Comparison of ENCODE assay signal across 8 cellular contexts in genomic region chr20:62368629-62369507, GRCh38. TPM values are rescaled to one million over a fixed set of nuclear protein-coding genes. Genes with fewer than 3 reads are reported as not detected.
DNase-seq lines count a peak whose midpoint lies in the region; ATAC-seq, FAIRE-seq and TF ChIP-seq lines count a peak whose summit lies in the region.

No MANE protein-coding gene starts in this region.

- FAIRE-seq in HepG2 (lab: Jason Lieb, UNC): peak; percentile 96
- FAIRE-seq in urothelium cell line (lab: Jason Lieb, UNC): peak; percentile 58

- dilution Hi-C loops in mammary epithelial cell (cut with HindIII; ENCODE audit: low sequenced_read_pairs): no loop called here

- no peaks in the 10 kb centered on the region for H3K36me3 ChIP-seq in Karpas-422 (ENCODE audit: insufficient read depth, low read length)
- H3K36me3 ChIP-seq in mammary epithelial cell (ENCODE audit: insufficient read depth, low read length): no peaks in the 10 kb centered on the region
- no peaks in the 10 kb centered on the region for H3K36me3 ChIP-seq in HepG2 (replicated peaks in 1 of 2; ENCODE audit: control insufficient read depth in 1 of 2, insufficient read depth in 2 of 2, low read length in 2 of 2)

- H4K20me1 ChIP-seq in Karpas-422 (ENCODE audit: insufficient read depth, low read depth, low read length) (peaks cover 23% of the 10 kb centered on the region; the same call in 1 of the 2 replicates), mammary epithelial cell (ENCODE audit: insufficient read depth, low read length) (no peaks in the 10 kb centered on the region), HepG2 (ENCODE audit: insufficient read depth, low read length) (peaks cover 20% of the 10 kb centered on the region)

- DNase-seq in COLO668 (lab: John Stamatoyannopoulos, UW; ENCODE audit: unreplicated experiment) (peak; percentile 45), Karpas-422 (no peak), mammary epithelial cell (peak; percentile 51), HepG2 (ENCODE audit: low spot score) (peak; percentile 94), urothelium cell line (ENCODE audit: low spot score) (peak; percentile 84), posterior vena cava (ENCODE audit: low spot score) (no peak), activated T-cell treated with anti-CD3 and anti-CD28 coated beads for 4 hours (no peak)

- POLR2A ChIA-PET in HepG2 (lab: Yijun Ruan, JAX): interaction anchor here (0.8 to 10.1 kb wide), 30 partner anchors 8 to 1258 kb away, joined by 3 to 187 read pairs (median 5); partner anchors contain the start of genes ADRM1 and RPS21

- no peak overlapping the region for H3K9ac ChIP-seq in Karpas-422 (ENCODE audit: low read length)
- no peak overlapping the region for H3K9ac ChIP-seq in mammary epithelial cell (ENCODE audit: insufficient read depth, low read length)
- peak overlapping the region; percentile 90 for H3K9ac ChIP-seq in HepG2 (ENCODE audit: insufficient read depth, low read depth, low read length)

- H2AFZ ChIP-seq in Karpas-422 (ENCODE audit: low read length): no peak overlapping the region
- H2AFZ ChIP-seq in mammary epithelial cell (ENCODE audit: low read depth, low read length): no peak overlapping the region
- no peak overlapping the region for H2AFZ ChIP-seq in HepG2 (ENCODE audit: low read length)

- H3K79me2 ChIP-seq in Karpas-422 (ENCODE audit: low read length): no peaks in the 10 kb centered on the region
- H3K79me2 ChIP-seq in mammary epithelial cell (ENCODE audit: insufficient read depth, low read length): peaks cover 30% of the 10 kb centered on the region
- H3K79me2 ChIP-seq in HepG2 (ENCODE audit: insufficient read depth, low read length): peaks cover 31% of the 10 kb centered on the region

- H3K27me3 ChIP-seq in Karpas-422 (ENCODE audit: low read length) (no peaks in the 10 kb centered on the region), mammary epithelial cell (ENCODE audit: insufficient read depth, low read length) (no peaks in the 10 kb centered on the region), HepG2 (ENCODE audit: control insufficient read depth in 1 of 2, insufficient read depth in 2 of 2, low read length in 2 of 2) (no peaks in the 10 kb centered on the region)

- H3K4me2 ChIP-seq in Karpas-422 (ENCODE audit: low read depth, low read length, poor library complexity, severe bottlenecking) (peak overlapping the region; percentile 81), mammary epithelial cell (ENCODE audit: insufficient read depth, low read depth, low read length) (peak overlapping the region; percentile 75), HepG2 (ENCODE audit: low read depth, low read length) (peak overlapping the region; percentile 97)

- TF ChIP-seq POLR2A in HepG2 (IDR thresholded peaks at IDR 0.05; ENCODE audit: insufficient read depth in 1 of 2, low read depth in 2 of 2, low read length in 2 of 2): peak in 1 of 2 experiments; percentile 86; a peak in 1 of 4 replicates

- H3K9me2 ChIP-seq in Karpas-422 (replicated peaks; ENCODE audit: insufficient read depth, low read length): no peaks in the 10 kb centered on the region

- H3K4me1 ChIP-seq in Karpas-422 (ENCODE audit: low read length) (peaks cover 26% of the 10 kb centered on the region), mammary epithelial cell (ENCODE audit: insufficient read depth, low read length) (peaks cover 58% of the 10 kb centered on the region), HepG2 (ENCODE audit: insufficient read depth, low read length) (peaks cover 75% of the 10 kb centered on the region)

- BruUV-seq in mammary epithelial cell (replicated peaks; lab: Mats Ljungman, UMichigan) (no TSS peak), HepG2 (replicated peaks; lab: Mats Ljungman, UMichigan) (no TSS peak)

- 5% methylated on average over 7 of the region's 26 CpGs for WGBS in mammary epithelial cell (ENCODE audit: low coverage, missing lambda C conversion rate)
- WGBS in HepG2 (ENCODE audit: low lambda C conversion rate): 1% methylated on average over 25 of the region's 26 CpGs

- H3K4me3 ChIP-seq in Karpas-422 (ENCODE audit: low read length) (no peak overlapping the region), mammary epithelial cell (replicated peaks in 1 of 3; ENCODE audit: insufficient read depth in 1 of 3, low read depth in 2 of 3, low read length in 3 of 3) (peak overlapping the region in 1 of 3 experiments; percentile 35), HepG2 (replicated peaks in 1 of 3; ENCODE audit: insufficient read depth in 1 of 3, low read depth in 2 of 3, low read length in 3 of 3) (peak overlapping the region; percentile 65 to 95 (median 91))

- ATAC-seq in HepG2 (peak; percentile 63), HG03139 (IDR thresholded peaks at IDR 0.05; ENCODE audit: unreplicated experiment) (no peak)

- peak; percentile 37 for TF ChIP-seq RAD21 in HepG2 (CRISPR knock-in tag; IDR thresholded peaks at IDR 0.05)

- CTCF ChIA-PET in mammary epithelial cell (lab: Charles Lee; ENCODE audit: low non-redundant PET): interaction anchor here (0.9 kb wide), 1 partner anchor 13 kb away, joined by 6 read pairs; no protein-coding TSS in a partner anchor
- CTCF ChIA-PET in HepG2 (lab: Yijun Ruan, JAX; ENCODE audit: low intra/inter-chr PET ratio, low total read pairs): interaction anchor here (2.5 kb wide), 1 partner anchor 67 kb away, joined by 10 read pairs; the partner anchor contains the start of gene ADRM1

- intact Hi-C loops in mammary epithelial cell (cut with micrococcal nuclease): no loop called here
- intact Hi-C loops in HepG2 (cut with micrococcal nuclease; ENCODE audit: unreplicated experiment): loop anchor here (1.0 to 10.0 kb wide), 2 partner anchors 7 to 1596 kb away; partner anchors contain the start of gene ZNF512B
- intact Hi-C loops in posterior vena cava (cut with DNase I): loop anchor here in 1 of 2 donors (10.0 kb wide), 1 partner anchor 54 kb away; no protein-coding TSS in a partner anchor

- in situ Hi-C loops in mammary epithelial cell (cut with MboI; ENCODE audit: low sequenced_read_pairs in 2 of 2): no loop called here
- in situ Hi-C loops in HepG2 (cut with HindIII; ENCODE audit: extremely low pct_ligation_motif_present, low pct_unique_long_range_greater_than_20kb): loop anchor here (5.0 kb wide), 1 partner anchor 67 kb away; the partner anchor contains the start of gene ADRM1

- H3K9me3 ChIP-seq in Karpas-422 (ENCODE audit: low read length) (no peaks in the 10 kb centered on the region), mammary epithelial cell (replicated peaks; ENCODE audit: insufficient read depth, low read length) (no peaks in the 10 kb centered on the region), HepG2 (ENCODE audit: low read length) (no peaks in the 10 kb centered on the region)

- peak; percentile 42 to 50; a peak in 2 of 4 replicates for TF ChIP-seq EP300 in HepG2 (IDR thresholded peaks at IDR 0.05; ENCODE audit: low read depth in 2 of 2, low read length in 2 of 2)
- no peak; the same call in 1 of the 2 replicates for TF ChIP-seq EP300 in HepG2 (CRISPR knock-in tag; IDR thresholded peaks at IDR 0.05; ENCODE audit: borderline replicate concordance)

- no peak overlapping the region for H3K27ac ChIP-seq in Karpas-422 (ENCODE audit: low read length)
- H3K27ac ChIP-seq in mammary epithelial cell (ENCODE audit: insufficient read depth, low read depth, low read length): no peak overlapping the region
- H3K27ac ChIP-seq in HepG2 (ENCODE audit: extremely low read length, insufficient read depth, low read length): peak overlapping the region; percentile 95

- no peak for TF ChIP-seq CTCF in mammary epithelial cell (conservative IDR thresholded peaks at IDR 0.05 in 1 of 2, IDR thresholded peaks at IDR 0.05 in 1 of 2; ENCODE audit: extremely low read depth in 1 of 2, insufficient read depth in 1 of 2, low read depth in 1 of 2, low read length in 2 of 2)
- TF ChIP-seq CTCF in HepG2 (CRISPR knock-in tag; IDR thresholded peaks at IDR 0.05): peak; percentile 65

RNA-seq across cellular contexts. Expression of gene LAMA5, which starts 1.8 kb away (rescaled TPM):
- total RNA-seq in Karpas-422 (2014; rRNA removed; shearing (Covaris generic); ENCODE audit: low replicate concordance): 3.2 and 17.5 TPM in 2 replicates
- 100 to 1,000 TPM in 1 of 2 donors, 10 to 100 TPM in 1; 71.3 to 220 TPM for total RNA-seq in mammary epithelial cell
- polyA plus RNA-seq in mammary epithelial cell: 9.7 TPM
- 19.0 TPM for polyA minus RNA-seq in mammary epithelial cell
- 28.5 and 44.7 TPM in 2 replicates for total RNA-seq in HepG2 (2016; rRNA removed; fragmentation: Illumina TruSeq; extraction: Trizol)
- 32.2 and 40.1 TPM in 2 replicates for total RNA-seq in HepG2 (2016; cell fraction: cytosol; rRNA removed; fragmentation: Illumina TruSeq; extraction: Trizol; ENCODE audit: low read depth)
- total RNA-seq in HepG2 (2016; cell fraction: insoluble cytoplasmic fraction; rRNA removed; fragmentation: Illumina TruSeq; extraction: Trizol): 24.0 and 53.5 TPM in 2 replicates
- 23.5 and 24.2 TPM in 2 replicates for total RNA-seq in HepG2 (2016; cell fraction: membrane; rRNA removed; fragmentation: Illumina TruSeq; extraction: Trizol)
- 108 and 131 TPM in 2 replicates for total RNA-seq in HepG2 (2016; cell fraction: nucleus; rRNA removed; fragmentation: Illumina TruSeq; extraction: Trizol)
- 21.0 and 22.7 TPM in 2 replicates for polyA plus RNA-seq in HepG2 (2011; rRNA removed)
- polyA plus RNA-seq in HepG2 (2011; cell fraction: cytosol; rRNA removed): 9.5 and 17.6 TPM in 2 replicates
- polyA plus RNA-seq in HepG2 (2011; cell fraction: nucleus; rRNA removed): 504 and 754 TPM in 2 replicates
- polyA plus RNA-seq in HepG2 (2012): 96.2 and 135 TPM in 2 replicates
- polyA plus RNA-seq in HepG2 (2016; cell fraction: cytosol; fragmentation: Illumina TruSeq; extraction: Trizol; ENCODE audit: low read depth): 12.5 and 12.7 TPM in 2 replicates
- polyA plus RNA-seq in HepG2 (2016; cell fraction: insoluble cytoplasmic fraction; fragmentation: Illumina TruSeq; extraction: Trizol; ENCODE audit: low read depth): 34.3 and 49.3 TPM in 2 replicates
- 14.2 and 17.2 TPM in 2 replicates for polyA plus RNA-seq in HepG2 (2016; cell fraction: membrane; fragmentation: Illumina TruSeq; extraction: Trizol; ENCODE audit: low read depth)
- 598 and 620 TPM in 2 replicates for polyA plus RNA-seq in HepG2 (2016; cell fraction: nucleus; fragmentation: Illumina TruSeq; extraction: Trizol; ENCODE audit: insufficient read depth, low read depth)
- polyA minus RNA-seq in HepG2 (2011; rRNA and poly(A)+ RNA removed; ENCODE audit: low replicate concordance): 26.2 and 35.7 TPM in 2 replicates
- polyA minus RNA-seq in HepG2 (2011; cell fraction: cytosol; rRNA and poly(A)+ RNA removed): 23.2 and 27.1 TPM in 2 replicates
- polyA minus RNA-seq in HepG2 (2011; cell fraction: nucleus; rRNA and poly(A)+ RNA removed): 70.0 and 71.2 TPM in 2 replicates
- total RNA-seq in posterior vena cava: 100 to 1,000 TPM; 131 to 183 TPM

RNA-seq across cellular contexts. Expression of gene RPS21, which starts 18.0 kb away (rescaled TPM):
- total RNA-seq in Karpas-422 (2014; rRNA removed; shearing (Covaris generic); ENCODE audit: low replicate concordance): 1,523 and 2,619 TPM in 2 replicates
- 1,000 to 10,000 TPM in 1 of 2 donors, 100 to 1,000 TPM in 1; 894 to 1,553 TPM for total RNA-seq in mammary epithelial cell
- 3,470 TPM for polyA plus RNA-seq in mammary epithelial cell
- 261 TPM for polyA minus RNA-seq in mammary epithelial cell
- 2,584 and 2,647 TPM in 2 replicates for total RNA-seq in HepG2 (2016; rRNA removed; fragmentation: Illumina TruSeq; extraction: Trizol)
- total RNA-seq in HepG2 (2016; cell fraction: cytosol; rRNA removed; fragmentation: Illumina TruSeq; extraction: Trizol; ENCODE audit: low read depth): 3,497 and 3,511 TPM in 2 replicates
- 2,606 and 2,768 TPM in 2 replicates for total RNA-seq in HepG2 (2016; cell fraction: insoluble cytoplasmic fraction; rRNA removed; fragmentation: Illumina TruSeq; extraction: Trizol)
- total RNA-seq in HepG2 (2016; cell fraction: membrane; rRNA removed; fragmentation: Illumina TruSeq; extraction: Trizol): 4,939 and 5,761 TPM in 2 replicates
- 1,156 and 1,166 TPM in 2 replicates for total RNA-seq in HepG2 (2016; cell fraction: nucleus; rRNA removed; fragmentation: Illumina TruSeq; extraction: Trizol)
- polyA plus RNA-seq in HepG2 (2011; rRNA removed): 9,925 and 11,063 TPM in 2 replicates
- 11,031 and 15,081 TPM in 2 replicates for polyA plus RNA-seq in HepG2 (2011; cell fraction: cytosol; rRNA removed)
- 5,156 and 5,267 TPM in 2 replicates for polyA plus RNA-seq in HepG2 (2011; cell fraction: nucleus; rRNA removed)
- polyA plus RNA-seq in HepG2 (2012): 6,658 and 8,852 TPM in 2 replicates
- 5,362 and 5,590 TPM in 2 replicates for polyA plus RNA-seq in HepG2 (2016; cell fraction: cytosol; fragmentation: Illumina TruSeq; extraction: Trizol; ENCODE audit: low read depth)
- polyA plus RNA-seq in HepG2 (2016; cell fraction: insoluble cytoplasmic fraction; fragmentation: Illumina TruSeq; extraction: Trizol; ENCODE audit: low read depth): 3,197 and 3,428 TPM in 2 replicates
- 5,998 and 6,820 TPM in 2 replicates for polyA plus RNA-seq in HepG2 (2016; cell fraction: membrane; fragmentation: Illumina TruSeq; extraction: Trizol; ENCODE audit: low read depth)
- polyA plus RNA-seq in HepG2 (2016; cell fraction: nucleus; fragmentation: Illumina TruSeq; extraction: Trizol; ENCODE audit: insufficient read depth, low read depth): 2,753 and 2,989 TPM in 2 replicates
- 2,340 and 3,999 TPM in 2 replicates for polyA minus RNA-seq in HepG2 (2011; rRNA and poly(A)+ RNA removed; ENCODE audit: low replicate concordance)
- 1,154 and 1,167 TPM in 2 replicates for polyA minus RNA-seq in HepG2 (2011; cell fraction: cytosol; rRNA and poly(A)+ RNA removed)
- polyA minus RNA-seq in HepG2 (2011; cell fraction: nucleus; rRNA and poly(A)+ RNA removed): 809 and 896 TPM in 2 replicates
- 1,000 to 10,000 TPM; 1,227 to 1,253 TPM for total RNA-seq in posterior vena cava

RNA-seq across cellular contexts. Expression of gene CABLES2, which starts 38.2 kb away (rescaled TPM):
- total RNA-seq in Karpas-422 (2014; rRNA removed; shearing (Covaris generic); ENCODE audit: low replicate concordance): 7.2 and 7.6 TPM in 2 replicates
- 1 to 10 TPM; 2.3 to 4.4 TPM for total RNA-seq in mammary epithelial cell
- polyA plus RNA-seq in mammary epithelial cell: 4.7 TPM
- polyA minus RNA-seq in mammary epithelial cell: 12.8 TPM
- 9.7 and 10.2 TPM in 2 replicates for total RNA-seq in HepG2 (2016; rRNA removed; fragmentation: Illumina TruSeq; extraction: Trizol)
- total RNA-seq in HepG2 (2016; cell fraction: cytosol; rRNA removed; fragmentation: Illumina TruSeq; extraction: Trizol; ENCODE audit: low read depth): 3.4 and 4.0 TPM in 2 replicates
- total RNA-seq in HepG2 (2016; cell fraction: insoluble cytoplasmic fraction; rRNA removed; fragmentation: Illumina TruSeq; extraction: Trizol): 9.2 and 9.3 TPM in 2 replicates
- 13.2 and 14.3 TPM in 2 replicates for total RNA-seq in HepG2 (2016; cell fraction: membrane; rRNA removed; fragmentation: Illumina TruSeq; extraction: Trizol)
- total RNA-seq in HepG2 (2016; cell fraction: nucleus; rRNA removed; fragmentation: Illumina TruSeq; extraction: Trizol): 5.6 and 7.3 TPM in 2 replicates
- 5.2 and 5.9 TPM in 2 replicates for polyA plus RNA-seq in HepG2 (2011; rRNA removed)
- polyA plus RNA-seq in HepG2 (2011; cell fraction: cytosol; rRNA removed): 4.8 and 5.4 TPM in 2 replicates
- polyA plus RNA-seq in HepG2 (2011; cell fraction: nucleus; rRNA removed): 6.8 and 7.6 TPM in 2 replicates
- 4.7 and 5.4 TPM in 2 replicates for polyA plus RNA-seq in HepG2 (2012)
- polyA plus RNA-seq in HepG2 (2016; cell fraction: cytosol; fragmentation: Illumina TruSeq; extraction: Trizol; ENCODE audit: low read depth): 7.5 and 8.3 TPM in 2 replicates
- polyA plus RNA-seq in HepG2 (2016; cell fraction: insoluble cytoplasmic fraction; fragmentation: Illumina TruSeq; extraction: Trizol; ENCODE audit: low read depth): 20.6 and 26.7 TPM in 2 replicates
- 20.0 and 22.1 TPM in 2 replicates for polyA plus RNA-seq in HepG2 (2016; cell fraction: membrane; fragmentation: Illumina TruSeq; extraction: Trizol; ENCODE audit: low read depth)
- 18.8 and 19.3 TPM in 2 replicates for polyA plus RNA-seq in HepG2 (2016; cell fraction: nucleus; fragmentation: Illumina TruSeq; extraction: Trizol; ENCODE audit: insufficient read depth, low read depth)
- 5.3 and 6.3 TPM in 2 replicates for polyA minus RNA-seq in HepG2 (2011; rRNA and poly(A)+ RNA removed; ENCODE audit: low replicate concordance)
- 4.9 and 6.3 TPM in 2 replicates for polyA minus RNA-seq in HepG2 (2011; cell fraction: cytosol; rRNA and poly(A)+ RNA removed)
- polyA minus RNA-seq in HepG2 (2011; cell fraction: nucleus; rRNA and poly(A)+ RNA removed): 4.8 and 5.2 TPM in 2 replicates
- 1 to 10 TPM; 3.4 to 3.8 TPM for total RNA-seq in posterior vena cava

RNA-seq across cellular contexts. Expression of gene RBBP8NL, which starts 58.5 kb away (rescaled TPM):
- total RNA-seq in Karpas-422 (2014; rRNA removed; shearing (Covaris generic); ENCODE audit: low replicate concordance): not detected in 2 replicates
- total RNA-seq in mammary epithelial cell (under 1 TPM in 1 of 2 donors, not detected in 1; 0.14 TPM), HepG2 (2016; rRNA removed; fragmentation: Illumina TruSeq; extraction: Trizol) (0.46 and 0.86 TPM in 2 replicates), posterior vena cava (not detected)
- polyA plus RNA-seq in mammary epithelial cell (0.03 TPM), HepG2 (2011; rRNA removed) (0.69 and 0.82 TPM in 2 replicates)
- not detected for polyA minus RNA-seq in mammary epithelial cell
- total RNA-seq in HepG2 (2016; cell fraction: cytosol; rRNA removed; fragmentation: Illumina TruSeq; extraction: Trizol; ENCODE audit: low read depth): 0.30 and 0.62 TPM in 2 replicates
- 0.65 and 0.76 TPM in 2 replicates for total RNA-seq in HepG2 (2016; cell fraction: insoluble cytoplasmic fraction; rRNA removed; fragmentation: Illumina TruSeq; extraction: Trizol)
- total RNA-seq in HepG2 (2016; cell fraction: membrane; rRNA removed; fragmentation: Illumina TruSeq; extraction: Trizol): 0.52 and 0.65 TPM in 2 replicates
- total RNA-seq in HepG2 (2016; cell fraction: nucleus; rRNA removed; fragmentation: Illumina TruSeq; extraction: Trizol): 0.78 and 0.81 TPM in 2 replicates
- 0.46 and 0.94 TPM in 2 replicates for polyA plus RNA-seq in HepG2 (2011; cell fraction: cytosol; rRNA removed)
- 1.1 and 1.2 TPM in 2 replicates for polyA plus RNA-seq in HepG2 (2011; cell fraction: nucleus; rRNA removed)
- 0.24 and 0.42 TPM in 2 replicates for polyA plus RNA-seq in HepG2 (2012)
- 0.52 and 0.54 TPM in 2 replicates for polyA plus RNA-seq in HepG2 (2016; cell fraction: cytosol; fragmentation: Illumina TruSeq; extraction: Trizol; ENCODE audit: low read depth)
- polyA plus RNA-seq in HepG2 (2016; cell fraction: insoluble cytoplasmic fraction; fragmentation: Illumina TruSeq; extraction: Trizol; ENCODE audit: low read depth): 0.67 and 0.91 TPM in 2 replicates
- polyA plus RNA-seq in HepG2 (2016; cell fraction: membrane; fragmentation: Illumina TruSeq; extraction: Trizol; ENCODE audit: low read depth): 0.51 and 0.60 TPM in 2 replicates
- 0.97 and 1.1 TPM in 2 replicates for polyA plus RNA-seq in HepG2 (2016; cell fraction: nucleus; fragmentation: Illumina TruSeq; extraction: Trizol; ENCODE audit: insufficient read depth, low read depth)
- polyA minus RNA-seq in HepG2 (2011; rRNA and poly(A)+ RNA removed; ENCODE audit: low replicate concordance): 0.40 TPM in 1 of 2 replicates, not detected in the other
- 0.40 TPM in 1 of 2 replicates, not detected in the other for polyA minus RNA-seq in HepG2 (2011; cell fraction: cytosol; rRNA and poly(A)+ RNA removed)
- 0.26 and 0.75 TPM in 2 replicates for polyA minus RNA-seq in HepG2 (2011; cell fraction: nucleus; rRNA and poly(A)+ RNA removed)

Comparison
In these comparisons a context has a peak if more than half of its experiments do, and no peak if none do; other contexts are left out.
1. DNase-seq: peak in COLO668 (single experiment), mammary epithelial cell (single experiment), HepG2 (single experiment) and urothelium cell line (single experiment); none in Karpas-422 (single experiment), posterior vena cava (single experiment) and activated T-cell treated with anti-CD3 and anti-CD28 coated beads for 4 hours (single experiment).
2. Peak in every context shown above with its lines, with median percentiles within 50 percentile points of each other: H3K4me2 ChIP-seq.